ENCODE assay signal across 26 cellular contexts in genomic region chr11:120515186-120515723, GRCh38. TPM values are rescaled to one million over a fixed set of nuclear protein-coding genes. Genes with fewer than 3 reads are reported as not detected.
DNase-seq lines count a peak whose midpoint lies in the region; ATAC-seq, FAIRE-seq and TF ChIP-seq lines count a peak whose summit lies in the region.
"Had no signal": no experiment of that assay in that cellular context is flagged by ENCODE, and none has a peak within 500 bp of the region (broad histone marks: within the 10 kb centered on the region; RNA-seq: fewer than 3 reads in every experiment).

No MANE protein-coding gene starts in this region.

- peaks cover 0 to 22% (median 12%) of the 10 kb centered on the region in 4 experiments; a peak in 5 of 7 replicates for H3K27me3 ChIP-seq in H1 (replicated peaks in 1 of 4; ENCODE audit: control insufficient read depth in 3 of 4, extremely low read depth in 1 of 4, insufficient read depth in 3 of 4, low read length in 3 of 4)

- POLR2A ChIA-PET in activated naive CD8-positive, alpha-beta T cell treated with anti-CD3 and anti-CD28 coated beads, Interleukin-2, amount 10 ng/mL, durations not matched to agents 7 days and 5 days (lab: Charles Lee) = no interaction called here
- POLR2A ChIA-PET in H1 (lab: Charles Lee; ENCODE audit: partially characterized antibody) = no interaction called here

- 0 out of 2 replicates have a peak overlapping the region, but pooled peaks have one; percentile 16 for H2AK5ac ChIP-seq in H1 (ENCODE audit: low read depth, low read length)

- no peaks in the 10 kb centered on the region for H3K36me3 ChIP-seq in H1 (ENCODE audit: control insufficient read depth in 2 of 4, insufficient read depth in 4 of 4, low read length in 3 of 4)
- H3K36me3 ChIP-seq: BLaER1 treated with 17β-estradiol and CSF1 and Interleukin-3, amounts not matched to agents 10 nM and 100 nM had no signal

- H3K4me1 ChIP-seq in H1 (replicated peaks in 1 of 4; ENCODE audit: control insufficient read depth in 3 of 4, insufficient read depth in 4 of 4, low read length in 3 of 4) = peaks cover 0 to 20% (median 9%) of the 10 kb centered on the region in 4 experiments; a peak in 5 of 7 replicates

- no peak overlapping the region for H3K18ac ChIP-seq in H1 (ENCODE audit: extremely low read depth, low read length)

- no peak overlapping the region for H2BK5ac ChIP-seq in H1 (ENCODE audit: low read depth, low read length)

- no peak overlapping the region for H3K27ac Mint-ChIP-seq in activated naive CD8-positive, alpha-beta T cell treated with anti-CD3 and anti-CD28 coated beads, Interleukin-2, amount 10 ng/mL, durations not matched to agents 7 days and 5 days
- no peak overlapping the region for H3K27ac Mint-ChIP-seq in activated naive CD8-positive, alpha-beta T cell treated with anti-CD3 and anti-CD28 coated beads for 36 hours
- H3K27ac Mint-ChIP-seq in neural crest cell (ENCODE audit: unreplicated experiment) (peak overlapping the region; percentile 95), type B pancreatic cell (no peak overlapping the region)
- H3K27ac Mint-ChIP-seq: CD8-positive, alpha-beta T cell had no signal

- no peak overlapping the region for H4K91ac ChIP-seq in H1 (replicated peaks; ENCODE audit: insufficient read length, low read length)

- H2BK15ac ChIP-seq in H1 (ENCODE audit: low read length) = no peak overlapping the region; the same call in 1 of the 2 replicates

- H2BK12ac ChIP-seq in H1 (ENCODE audit: low read depth, low read length) = no peak overlapping the region

- TF ChIP-seq POLR2A in H1 (IDR thresholded peaks at IDR 0.05; ENCODE audit: control extremely low read depth in 1 of 2, low read depth in 2 of 2, low read length in 2 of 2) = no peak

- no peaks in the 10 kb centered on the region for H3K36me3 Mint-ChIP-seq in activated naive CD8-positive, alpha-beta T cell treated with anti-CD3 and anti-CD28 coated beads, Interleukin-2, amount 10 ng/mL, durations not matched to agents 7 days and 5 days
- no peaks in the 10 kb centered on the region for H3K36me3 Mint-ChIP-seq in activated naive CD8-positive, alpha-beta T cell treated with anti-CD3 and anti-CD28 coated beads for 36 hours
- H3K36me3 Mint-ChIP-seq in neural crest cell (ENCODE audit: low read depth) (no peaks in the 10 kb centered on the region), type B pancreatic cell (no peaks in the 10 kb centered on the region)
- H3K36me3 Mint-ChIP-seq: CD8-positive, alpha-beta T cell had no signal

- H3K79me1 ChIP-seq in H1 (ENCODE audit: low read depth, low read length) = no peaks in the 10 kb centered on the region

- no peak overlapping the region for H3K4ac ChIP-seq in H1 (replicated peaks; ENCODE audit: insufficient read length, low read depth, low read length)

- no peak overlapping the region for H3K4me3 Mint-ChIP-seq in activated naive CD8-positive, alpha-beta T cell treated with anti-CD3 and anti-CD28 coated beads, Interleukin-2, amount 10 ng/mL, durations not matched to agents 7 days and 5 days
- H3K4me3 Mint-ChIP-seq in activated naive CD8-positive, alpha-beta T cell treated with anti-CD3 and anti-CD28 coated beads for 36 hours = no peak overlapping the region
- H3K4me3 Mint-ChIP-seq in neural crest cell = peak overlapping the region; percentile 60
- H3K4me3 Mint-ChIP-seq in type B pancreatic cell = peak overlapping the region; percentile 66
- H3K4me3 Mint-ChIP-seq: CD8-positive, alpha-beta T cell had no signal

- H3K14ac ChIP-seq in H1 (ENCODE audit: insufficient read length) = no peak overlapping the region

- no peaks in the 10 kb centered on the region for H3K9me3 ChIP-seq in H1 (ENCODE audit: insufficient read depth in 2 of 2, low read depth in 1 of 2, low read length in 1 of 2)
- H3K9me3 ChIP-seq: BLaER1 treated with 17β-estradiol and CSF1 and Interleukin-3, amounts not matched to agents 10 nM and 100 nM; SK-N-SH had no signal

- no peak overlapping the region for H2AFZ ChIP-seq in H1 (ENCODE audit: low read length)

- peaks cover 5% of the 10 kb centered on the region; the same call in 1 of the 2 replicates for H3K23me2 ChIP-seq in H1 (ENCODE audit: low read depth, low read length)

- no peak overlapping the region for H3K4me2 ChIP-seq in H1 (ENCODE audit: insufficient read depth in 1 of 2, low read depth in 2 of 2, low read length in 2 of 2)
- H3K4me2 ChIP-seq: BLaER1 treated with 17β-estradiol and CSF1 and Interleukin-3, amounts not matched to agents 10 nM and 100 nM; SK-N-SH had no signal

- no peak overlapping the region for H2BK20ac ChIP-seq in H1 (ENCODE audit: low read length)

- no peaks in the 10 kb centered on the region for H3K9me3 Mint-ChIP-seq in activated naive CD8-positive, alpha-beta T cell treated with anti-CD3 and anti-CD28 coated beads, Interleukin-2, amount 10 ng/mL, durations not matched to agents 7 days and 5 days
- H3K9me3 Mint-ChIP-seq in activated naive CD8-positive, alpha-beta T cell treated with anti-CD3 and anti-CD28 coated beads for 36 hours = no peaks in the 10 kb centered on the region
- H3K9me3 Mint-ChIP-seq in neural crest cell = no peaks in the 10 kb centered on the region
- H3K9me3 Mint-ChIP-seq in type B pancreatic cell = no peaks in the 10 kb centered on the region
- H3K9me3 Mint-ChIP-seq: CD8-positive, alpha-beta T cell had no signal

- no peak overlapping the region for H4K5ac ChIP-seq in H1 (ENCODE audit: insufficient read length, low read depth, low read length)

- H3K27ac ChIP-seq in H1 (ENCODE audit: low read depth, low read length) = no peak overlapping the region
- H3K27ac ChIP-seq: BLaER1 treated with 17β-estradiol and CSF1 and Interleukin-3, amounts not matched to agents 10 nM and 100 nM had no signal

- no peak overlapping the region for H3K23ac ChIP-seq in H1 (ENCODE audit: insufficient read length)

- peaks cover 0 to 4% of the 10 kb centered on the region in 2 experiments for H4K20me1 ChIP-seq in H1 (replicated peaks in 1 of 2; ENCODE audit: control insufficient read depth in 1 of 2, insufficient read depth in 2 of 2, low read length in 2 of 2)

- no peak overlapping the region for H3K56ac ChIP-seq in H1 (replicated peaks; ENCODE audit: insufficient read length, low read depth, low read length)

- TF ChIP-seq EP300 in H1 (IDR thresholded peaks at IDR 0.05; ENCODE audit: borderline replicate concordance in 1 of 2, low read depth in 2 of 2, low read length in 2 of 2) = no peak

- 89% methylated on average over 6 of the region's 7 CpGs; no CpG with 5 or more reads in 1 of the 2 experiments for WGBS in H1 (ENCODE audit: extremely low coverage in 1 of 2, insufficient coverage in 1 of 2, insufficient read length in 1 of 2, insufficient replicate concordance in 2 of 2, low coverage in 1 of 2, low lambda C conversion rate in 2 of 2, missing lambda C conversion rate in 1 of 2), 2 experiments

- TF ChIP-seq RAD21 in H1 (IDR thresholded peaks at IDR 0.05 in 1 of 2, conservative IDR thresholded peaks at IDR 0.05 in 1 of 2; ENCODE audit: low read depth in 2 of 2, low read length in 2 of 2) = no peak

- H3K9ac ChIP-seq in H1 (replicated peaks in 1 of 4; ENCODE audit: extremely low read depth in 1 of 4, low read depth in 3 of 4, low read length in 3 of 4) = no peak overlapping the region
- H3K9ac ChIP-seq: BLaER1 treated with 17β-estradiol and CSF1 and Interleukin-3, amounts not matched to agents 10 nM and 100 nM; SK-N-SH had no signal

- peaks cover 36% of the 10 kb centered on the region for H3K27me3 Mint-ChIP-seq in activated naive CD8-positive, alpha-beta T cell treated with anti-CD3 and anti-CD28 coated beads, Interleukin-2, amount 10 ng/mL, durations not matched to agents 7 days and 5 days
- H3K27me3 Mint-ChIP-seq in activated naive CD8-positive, alpha-beta T cell treated with anti-CD3 and anti-CD28 coated beads for 36 hours = peaks cover 69% of the 10 kb centered on the region
- H3K27me3 Mint-ChIP-seq in neural crest cell (ENCODE audit: low read depth) (peaks cover 49% of the 10 kb centered on the region), type B pancreatic cell (peaks cover 59% of the 10 kb centered on the region)

- H3K4me1 Mint-ChIP-seq in activated naive CD8-positive, alpha-beta T cell treated with anti-CD3 and anti-CD28 coated beads, Interleukin-2, amount 10 ng/mL, durations not matched to agents 7 days and 5 days = peaks cover 3% of the 10 kb centered on the region
- peaks cover 2% of the 10 kb centered on the region for H3K4me1 Mint-ChIP-seq in activated naive CD8-positive, alpha-beta T cell treated with anti-CD3 and anti-CD28 coated beads for 36 hours
- H3K4me1 Mint-ChIP-seq in neural crest cell (peaks cover 15% of the 10 kb centered on the region), type B pancreatic cell (ENCODE audit: unreplicated experiment) (peaks cover 9% of the 10 kb centered on the region)

- TF ChIP-seq CTCF in H1 (IDR thresholded peaks at IDR 0.05; ENCODE audit: control extremely low read depth in 1 of 3, insufficient read depth in 1 of 3, low read depth in 1 of 3, low read length in 3 of 3) (no peak), neural crest cell (conservative IDR thresholded peaks at IDR 0.05) (no peak), type B pancreatic cell (conservative IDR thresholded peaks at IDR 0.05) (no peak)

- no peaks in the 10 kb centered on the region for H3K79me2 ChIP-seq in H1 (ENCODE audit: control insufficient read depth in 1 of 2, insufficient read depth in 2 of 2, low read length in 2 of 2)

- no peak overlapping the region for H2BK120ac ChIP-seq in H1 (replicated peaks; ENCODE audit: low read depth, low read length)

- DNase-seq in activated naive CD8-positive, alpha-beta T cell treated with anti-CD3 and anti-CD28 coated beads, Interleukin-2, amount 10 ng/mL, durations not matched to agents 7 days and 5 days = peak; percentile 4
- DNase-seq in activated naive CD8-positive, alpha-beta T cell treated with anti-CD3 and anti-CD28 coated beads for 36 hours = no peak
- no peak for DNase-seq in H1 (ENCODE audit: low read depth in 1 of 2, low spot score in 2 of 2)
- no peak for DNase-seq in neural crest cell (ENCODE audit: low read depth, low spot score)
- DNase-seq in type B pancreatic cell (ENCODE audit: extremely low spot score, unreplicated experiment) = no peak
- DNase-seq in pons (ENCODE audit: low spot score) = no peak
- DNase-seq in DMS53 treated with DMSO at 0.1 percent for 48 hours (lab: John Stamatoyannopoulos, UW; ENCODE audit: unreplicated experiment) = no peak
- DNase-seq: 8988T; Calu3; CD8-positive, alpha-beta T cell; DMS153; KG1; NCI-H1092 treated with DMSO at 0.1 percent for 48 hours; NCI-H1436 treated with DMSO at 0.1 percent for 48 hours; NCI-H1930; NCI-H69; NK-92 treated with Interleukin-12 subunit alpha and Interleukin-12 subunit beta, amount 100 ng/mL, for 24 hours; SIG-M5; SK-N-SH had no signal

- H3K4me3 ChIP-seq in H1 (ENCODE audit: extremely low read depth in 1 of 4, insufficient read depth in 2 of 4, low read depth in 3 of 4, low read length in 4 of 4) = no peak overlapping the region
- H3K4me3 ChIP-seq: BLaER1 treated with 17β-estradiol and CSF1 and Interleukin-3, amounts not matched to agents 10 nM and 100 nM had no signal

- CTCF ChIA-PET in H1 (lab: Charles Lee; ENCODE audit: partially characterized antibody) = interaction anchor here (0.9 to 2.9 kb wide), 4 partner anchors 12 to 170 kb away, joined by 3 to 8 read pairs (median 3); no protein-coding TSS in a partner anchor

- no peak for FAIRE-seq in H1 (lab: Jason Lieb, UNC)
- FAIRE-seq: G401.6, GM12892, H54 had no signal

- no peak for ATAC-seq in activated naive CD8-positive, alpha-beta T cell treated with anti-CD3 and anti-CD28 coated beads, Interleukin-2, amount 10 ng/mL, durations not matched to agents 7 days and 5 days (ENCODE audit: low read depth)
- ATAC-seq in GM18861 (IDR thresholded peaks at IDR 0.05; ENCODE audit: unreplicated experiment) = no peak
- ATAC-seq: CD8-positive, alpha-beta T cell; Panc1 had no signal

- H4K8ac ChIP-seq in H1 (ENCODE audit: extremely low read depth, insufficient read depth, low read length) = no peak overlapping the region

RNA-seq across cellular contexts. Expression of gene GRIK4, which starts 3.7 kb away (rescaled TPM):
- not detected for total RNA-seq in activated naive CD8-positive, alpha-beta T cell treated with anti-CD3 and anti-CD28 coated beads, Interleukin-2, amount 10 ng/mL, durations not matched to agents 7 days and 5 days
- total RNA-seq in activated naive CD8-positive, alpha-beta T cell treated with anti-CD3 and anti-CD28 coated beads for 36 hours = under 1 TPM; 0.40 to 0.43 TPM
- 2.4 and 2.9 TPM in 2 replicates for total RNA-seq in H1 (2021; fragmentation: NEBNext Ultra II Directional; extraction: Animal tissue kit (Norgen Biotek cat#: 25700))
- 1.2 and 2.2 TPM in 2 replicates for polyA plus RNA-seq in H1 (2011; rRNA removed)
- polyA plus RNA-seq in H1 (2011; cell fraction: cytosol; rRNA removed) = 1.1 TPM
- 3.3 TPM for polyA plus RNA-seq in H1 (2011; cell fraction: nucleus; rRNA removed)
- polyA plus RNA-seq in H1 (2012, experiment 1 of 2) = 1.5 to 1.8 TPM (median 1.6 TPM) in 4 replicates
- 0.89 TPM for polyA plus RNA-seq in H1 (2012, experiment 2 of 2)
- polyA plus RNA-seq in H1 (2013, experiment 1 of 2) = 2.0 TPM
- 2.2 TPM for polyA plus RNA-seq in H1 (2013, experiment 2 of 2)
- 2.3 and 4.4 TPM in 2 replicates for polyA minus RNA-seq in H1 (2011; rRNA and poly(A)+ RNA removed)
- polyA minus RNA-seq in H1 (2011; cell fraction: cytosol; rRNA and poly(A)+ RNA removed) = 2.8 TPM
- polyA minus RNA-seq in H1 (2011; cell fraction: nucleus; rRNA and poly(A)+ RNA removed) = 4.5 TPM
- 0.86 and 0.89 TPM in 2 replicates for total RNA-seq in neural crest cell
- 0.17 and 0.72 TPM in 2 replicates for total RNA-seq in type B pancreatic cell (ENCODE audit: low replicate concordance)
- total RNA-seq: Calu3; CD8-positive, alpha-beta T cell; NCI-H460 had no signal

Comparison
In these comparisons a context has a peak if more than half of its experiments do, and no peak if none do; other contexts are left out.
1. H3K4me3 Mint-ChIP-seq: peak in neural crest cell (single experiment) and type B pancreatic cell (single experiment); none in activated naive CD8-positive, alpha-beta T cell treated with anti-CD3 and anti-CD28 coated beads, Interleukin-2, amount 10 ng/mL, durations not matched to agents 7 days and 5 days (single experiment) and activated naive CD8-positive, alpha-beta T cell treated with anti-CD3 and anti-CD28 coated beads for 36 hours (single experiment).